6 cellular contexts compared by ENCODE assay signal in genomic region chr3:139140553-139140952, GRCh38.
"Had no signal": no experiment of that assay in that cellular context is flagged by ENCODE, and none has a peak within 500 bp of the region (broad histone marks: within the 10 kb centered on the region; RNA-seq: fewer than 3 reads in every experiment).

No MANE protein-coding gene starts in this region.

- H3K27ac ChIP-seq: HL-60 had no signal

- H3K4me3 ChIP-seq: K562 had no signal

- ATAC-seq: HepG2, K562 had no signal

- DNase-seq: IMR-90, KBM-7, KG1 had no signal
